In genomic region chr15:96893159-96893906, GRCh38 we compare ENCODE assay signal across 8 cellular contexts.
DNase-seq lines count a peak whose midpoint lies in the region; ATAC-seq and TF ChIP-seq lines count a peak whose summit lies in the region.

No MANE protein-coding gene starts in this region.

- CTCF ChIA-PET in PC-9 (lab: Charles Lee): no interaction called here

- H3K4me1 ChIP-seq in PC-9 (replicated peaks; ENCODE audit: insufficient read depth) (no peaks in the 10 kb centered on the region), foreskin keratinocyte (no peaks in the 10 kb centered on the region)

- no peaks in the 10 kb centered on the region for H3K9me3 ChIP-seq in PC-9 (ENCODE audit: insufficient read depth, low read depth)

- H3K36me3 ChIP-seq in PC-9 (ENCODE audit: low read depth): no peaks in the 10 kb centered on the region

- H3K4me2 ChIP-seq in PC-9: no peak overlapping the region

- H3K9me2 ChIP-seq in PC-9 (ENCODE audit: insufficient read depth): no peaks in the 10 kb centered on the region

- H3K79me2 ChIP-seq in PC-9 (ENCODE audit: low read depth): no peaks in the 10 kb centered on the region

- no peaks in the 10 kb centered on the region for H3F3A ChIP-seq in PC-9 (ENCODE audit: insufficient read depth, low read depth)

- H2AFZ ChIP-seq in PC-9: no peak overlapping the region

- H4K20me1 ChIP-seq in PC-9 (ENCODE audit: insufficient read depth): no peaks in the 10 kb centered on the region

- POLR2A ChIA-PET in PC-9 (lab: Charles Lee; ENCODE audit: unreplicated experiment): no interaction called here

- peak; percentile 66 for ATAC-seq in foreskin keratinocyte
- no peak for ATAC-seq in GM19452 (IDR thresholded peaks at IDR 0.05; ENCODE audit: unreplicated experiment)

- DNase-seq in AG08396 (ENCODE audit: low spot score) (peak; percentile 21), HK-2 (ENCODE audit: unreplicated experiment) (peak; percentile 8), PC-9 (no peak), foreskin keratinocyte (peak in 1 of 2 donors; percentile 38), superior temporal gyrus (ENCODE audit: extremely low spot score) (peak; percentile 48), NCI-H128 (lab: John Stamatoyannopoulos, UW; ENCODE audit: unreplicated experiment) (no peak), NCI-H2029 (lab: John Stamatoyannopoulos, UW) (no peak)

- H3K27me3 ChIP-seq in PC-9 (ENCODE audit: insufficient read depth, low read depth) (peaks cover 5% of the 10 kb centered on the region; the same call in 1 of the 2 replicates), foreskin keratinocyte (no peaks in the 10 kb centered on the region)

- no TSS peak for BruUV-seq in PC-9 (replicated peaks; lab: Mats Ljungman, UMichigan)

- H3K4me3 ChIP-seq in PC-9: no peak overlapping the region

- intact Hi-C loops in PC-9 (cut with micrococcal nuclease; ENCODE audit: unreplicated experiment): no loop called here

- H3K27ac ChIP-seq in PC-9 (no peak overlapping the region), foreskin keratinocyte (no peak overlapping the region)

- TF ChIP-seq CTCF in PC-9 (conservative IDR thresholded peaks at IDR 0.05) (peak; percentile 47), foreskin keratinocyte (conservative IDR thresholded peaks at IDR 0.05) (peak; percentile 63)

Comparison
In these comparisons a context has a peak if more than half of its experiments do, and no peak if none do; other contexts are left out.
1. DNase-seq: peak in AG08396 (single experiment), HK-2 (single experiment) and superior temporal gyrus (single experiment); none in PC-9 (0 of 2), NCI-H128 (single experiment) and NCI-H2029 (single experiment).